In genomic region chr10:132631348-132631735, GRCh38 we compare ENCODE assay signal across 11 cellular contexts.
DNase-seq lines count a peak whose midpoint lies in the region; ATAC-seq and TF ChIP-seq lines count a peak whose summit lies in the region.
"Had no signal": no experiment of that assay in that cellular context is flagged by ENCODE, and none has a peak within 500 bp of the region (broad histone marks: within the 10 kb centered on the region; RNA-seq: fewer than 3 reads in every experiment).

No MANE protein-coding gene starts in this region.

- peaks cover 23 to 47% (median 28%) of the 10 kb centered on the region in 3 donors for H3K4me1 Mint-ChIP-seq in CD8-positive, alpha-beta memory T cell

- CTCF ChIA-PET in AG04450 (lab: Charles Lee), result no interaction called here
- CTCF ChIA-PET in CD8-positive, alpha-beta memory T cell (lab: Charles Lee), result interaction anchor here (1.5 kb wide), 1 partner anchor 175 kb away, joined by 3 read pairs; no protein-coding TSS in a partner anchor

- ATAC-seq in HG02981 (IDR thresholded peaks at IDR 0.05; ENCODE audit: unreplicated experiment), result no peak

- 16% methylated on average over 17 of the region's 17 CpGs for WGBS in prostate gland

- H3K27me3 ChIP-seq in AG04450 (ENCODE audit: control insufficient read depth, insufficient read depth, low read length), result no peaks in the 10 kb centered on the region
- no peaks in the 10 kb centered on the region for H3K27me3 ChIP-seq in right atrium auricular region
- H3K27me3 ChIP-seq in prostate gland (replicated peaks; ENCODE audit: insufficient read depth), result no peaks in the 10 kb centered on the region
- no peaks in the 10 kb centered on the region for H3K27me3 ChIP-seq in CD8-positive, alpha-beta memory T cell (ENCODE audit: insufficient read depth, low read length, poor library complexity, severe bottlenecking)

- TF ChIP-seq CTCF in AG04450 (IDR thresholded peaks at IDR 0.05; ENCODE audit: low read depth, low read length), result no peak
- TF ChIP-seq CTCF in right atrium auricular region (IDR thresholded peaks at IDR 0.05), result no peak
- no peak for TF ChIP-seq CTCF in prostate gland (IDR thresholded peaks at IDR 0.05)

- H3K4me1 ChIP-seq in right atrium auricular region (peaks cover 0 to 91% of the 10 kb centered on the region in 2 donors), prostate gland (replicated peaks) (peaks cover 25% of the 10 kb centered on the region)
- no peaks in the 10 kb centered on the region for H3K4me1 ChIP-seq in CD8-positive, alpha-beta memory T cell (ENCODE audit: insufficient read depth, low read length)

- H3K27ac Mint-ChIP-seq in CD8-positive, alpha-beta memory T cell, result peak overlapping the region in 1 of 8 donors; percentile 26
- H3K27ac Mint-ChIP-seq: activated naive CD4-positive, alpha-beta T cell treated with anti-CD3 and anti-CD28 coated beads, Interleukin-2, amount 50 U/mL, for 24 hours had no signal

- no peaks in the 10 kb centered on the region; the same call in 1 of the 2 replicates for H3K9me3 ChIP-seq in AG04450 (ENCODE audit: control insufficient read depth, insufficient read depth, low read length)
- H3K9me3 ChIP-seq in right atrium auricular region, result no peaks in the 10 kb centered on the region
- no peaks in the 10 kb centered on the region for H3K9me3 ChIP-seq in prostate gland
- no peaks in the 10 kb centered on the region for H3K9me3 ChIP-seq in CD8-positive, alpha-beta memory T cell (ENCODE audit: low read length)

- no peaks in the 10 kb centered on the region for H3K9me3 Mint-ChIP-seq in CD8-positive, alpha-beta memory T cell
- H3K9me3 Mint-ChIP-seq: activated naive CD4-positive, alpha-beta T cell treated with anti-CD3 and anti-CD28 coated beads, Interleukin-2, amount 50 U/mL, for 24 hours had no signal

- H3K27me3 Mint-ChIP-seq in CD8-positive, alpha-beta memory T cell, result no peaks in the 10 kb centered on the region
- H3K27me3 Mint-ChIP-seq: activated naive CD4-positive, alpha-beta T cell treated with anti-CD3 and anti-CD28 coated beads, Interleukin-2, amount 50 U/mL, for 24 hours had no signal

- intact Hi-C loops in prostate gland (cut with DNase I), result loop anchor here (5.0 kb wide), 1 partner anchor 44 kb away; no protein-coding TSS in a partner anchor

- no peaks in the 10 kb centered on the region for H3K36me3 Mint-ChIP-seq in CD8-positive, alpha-beta memory T cell
- H3K36me3 Mint-ChIP-seq: activated naive CD4-positive, alpha-beta T cell treated with anti-CD3 and anti-CD28 coated beads, Interleukin-2, amount 50 U/mL, for 24 hours had no signal

- no peak overlapping the region for H3K4me3 Mint-ChIP-seq in CD8-positive, alpha-beta memory T cell
- H3K4me3 Mint-ChIP-seq: activated naive CD4-positive, alpha-beta T cell treated with anti-CD3 and anti-CD28 coated beads, Interleukin-2, amount 50 U/mL, for 24 hours; immature natural killer cell had no signal

- H3K36me3 ChIP-seq in right atrium auricular region (no peaks in the 10 kb centered on the region), prostate gland (no peaks in the 10 kb centered on the region)
- no peaks in the 10 kb centered on the region for H3K36me3 ChIP-seq in CD8-positive, alpha-beta memory T cell (ENCODE audit: insufficient read depth, low read length)

- H3K4me3 ChIP-seq in AG04450 (ENCODE audit: low read depth, low read length) (no peak overlapping the region), right atrium auricular region (no peak overlapping the region), prostate gland (no peak overlapping the region)
- H3K4me3 ChIP-seq in CD8-positive, alpha-beta memory T cell (ENCODE audit: low read length), result no peak overlapping the region

- DNase-seq in AG04450 (ENCODE audit: low read depth, low spot score), result no peak
- peak; percentile 91 for DNase-seq in cerebellar cortex (ENCODE audit: low spot score)
- DNase-seq in right atrium auricular region (ENCODE audit: low spot score), result peak; percentile 88
- peak; percentile 82 for DNase-seq in prostate gland (ENCODE audit: low spot score)
- DNase-seq in NCI-H2029 treated with DMSO at 0.1 percent for 48 hours (lab: John Stamatoyannopoulos, UW), result no peak
- DNase-seq in NCI-H774 (lab: John Stamatoyannopoulos, UW), result no peak
- no peak for DNase-seq in CD8-positive, alpha-beta memory T cell
- DNase-seq: NCI-H1694 had no signal

- POLR2A ChIA-PET in AG04450 (lab: Yijun Ruan, JAX), result no interaction called here
- POLR2A ChIA-PET in CD8-positive, alpha-beta memory T cell (lab: Charles Lee), result no interaction called here

- H3K27ac ChIP-seq in AG04450 (ENCODE audit: low read depth, low read length) (peak overlapping the region; percentile 39), right atrium auricular region (peak overlapping the region; percentile 94 to 95), prostate gland (peak overlapping the region; percentile 79 to 85)
- no peak overlapping the region for H3K27ac ChIP-seq in CD8-positive, alpha-beta memory T cell (ENCODE audit: low read depth, low read length)

- peak; percentile 27 for TF ChIP-seq POLR2A in prostate gland (IDR thresholded peaks at IDR 0.05)

Comparison
In these comparisons a context has a peak if more than half of its experiments do, and no peak if none do; other contexts are left out.
1. DNase-seq: peak in cerebellar cortex (single experiment), right atrium auricular region (single experiment) and prostate gland (single experiment); none in AG04450 (single experiment), NCI-H2029 treated with DMSO at 0.1 percent for 48 hours (single experiment), NCI-H774 (single experiment) and CD8-positive, alpha-beta memory T cell (0 of 5).